ENCODE assay signal across 7 cellular contexts in genomic region chr10:34825433-34825832, GRCh38.
"Had no signal": no experiment of that assay in that cellular context is flagged by ENCODE, and none has a peak within 500 bp of the region (broad histone marks: within the 10 kb centered on the region; RNA-seq: fewer than 3 reads in every experiment).

No MANE protein-coding gene starts in this region.

- H3K27ac Mint-ChIP-seq: HFFc6 had no signal

- H3K4me3 Mint-ChIP-seq: H9, HFFc6 had no signal

- H3K9me3 Mint-ChIP-seq: H9, HFFc6 had no signal

- H3K4me3 ChIP-seq: K562 had no signal

- DNase-seq: GOT3, HFFc6, IMR-90, Kasumi-1, KG1 had no signal
